Comparison of ENCODE assay signal across 30 cellular contexts in genomic region chr6:107695061-107695715, GRCh38.
"Had no signal": no experiment of that assay in that cellular context is flagged by ENCODE, and none has a peak within 500 bp of the region (broad histone marks: within the 10 kb centered on the region; RNA-seq: fewer than 3 reads in every experiment).

No MANE protein-coding gene starts in this region.

- H3K4me2 ChIP-seq: neural progenitor cell had no signal

- H3K27ac Mint-ChIP-seq: activated CD4-positive, alpha-beta memory T cell treated with anti-CD3 and anti-CD28 coated beads for 36 hours; activated CD4-positive, alpha-beta T cell treated with anti-CD3 and anti-CD28 coated beads, Interleukin-2, amount 10 ng/mL, durations not matched to agents 24 days and 14 days; activated naive CD4-positive, alpha-beta T cell treated with anti-CD3 and anti-CD28 coated beads, Interleukin-2, amount 10 ng/mL, durations not matched to agents 7 days and 5 days; activated naive CD8-positive, alpha-beta T cell treated with anti-CD3 and anti-CD28 coated beads, Interleukin-2, amount 10 ng/mL, durations not matched to agents 7 days and 5 days; activated T-helper 1 cell treated with anti-CD3 and anti-CD28 coated beads, Interleukin-12 subunit alpha, Interleukin-12 subunit beta, Interleukin-2, Interleukin-4 antibody, amounts not matched to agents 30 ng/mL and 10 ng/mL and 1 ng/mL, durations not matched to agents 14 hours and 24 hours and 36 hours; natural killer cell; neural progenitor cell; T-helper 1 cell treated with Interleukin-12 subunit alpha and Interleukin-12 subunit beta and Interleukin-4 antibody, amounts not matched to agents 30 μg/mL and 1 μg/mL, for 36 hours had no signal

- H3K27ac ChIP-seq: epithelial cell of prostate, esophagus squamous epithelium, neural progenitor cell, right atrium auricular region, transverse colon, WERI-Rb-1 had no signal

- H3K4me3 ChIP-seq: esophagus squamous epithelium, neural progenitor cell, right atrium auricular region, transverse colon had no signal

- H3K4me1 ChIP-seq: transverse colon had no signal

- H3K27me3 ChIP-seq: neural progenitor cell, right atrium auricular region, transverse colon had no signal

- DNase-seq: activated CD4-positive, alpha-beta memory T cell treated with anti-CD3 and anti-CD28 coated beads for 36 hours; activated CD4-positive, alpha-beta T cell treated with anti-CD3 and anti-CD28 coated beads, Interleukin-2, amount 10 ng/mL, durations not matched to agents 24 days and 14 days; activated CD8-positive, alpha-beta memory T cell treated with anti-CD3 and anti-CD28 coated beads, Interleukin-2, amount 50 U/mL, for 4 hours; activated gamma-delta T cell; activated naive CD4-positive, alpha-beta T cell treated with anti-CD3 and anti-CD28 coated beads, Interleukin-2, amount 10 ng/mL, durations not matched to agents 7 days and 5 days; activated naive CD8-positive, alpha-beta T cell treated with anti-CD3 and anti-CD28 coated beads, Interleukin-2, amount 10 ng/mL, durations not matched to agents 7 days and 5 days; activated T-cell treated with anti-CD3 and anti-CD28 coated beads, Interleukin-2, amount 50 U/mL, for 1 hour; amygdala; central memory CD4-positive, alpha-beta T cell; dermis blood vessel endothelial cell; effector CD4-positive, alpha-beta T cell; esophagus squamous epithelium; hippocampal formation; mesendoderm; natural killer cell; occipital lobe; stimulated activated CD4-positive, alpha-beta T cell treated with anti-CD3 and anti-CD28 coated beads, Interleukin-15, amount 100 ng/mL, for 24 hours; stimulated activated naive CD4-positive, alpha-beta T cell treated with Interleukin-2 at 50 U/mL for 16 hours; SW 1271; T-helper 9 cell; transverse colon; WERI-Rb-1 had no signal

- H3K4me3 Mint-ChIP-seq: activated CD4-positive, alpha-beta memory T cell treated with anti-CD3 and anti-CD28 coated beads for 36 hours; activated CD4-positive, alpha-beta T cell treated with anti-CD3 and anti-CD28 coated beads, Interleukin-2, amount 10 ng/mL, durations not matched to agents 24 days and 14 days; activated naive CD4-positive, alpha-beta T cell treated with anti-CD3 and anti-CD28 coated beads, Interleukin-2, amount 10 ng/mL, durations not matched to agents 7 days and 5 days; activated naive CD8-positive, alpha-beta T cell treated with anti-CD3 and anti-CD28 coated beads, Interleukin-2, amount 10 ng/mL, durations not matched to agents 7 days and 5 days; activated T-helper 1 cell treated with anti-CD3 and anti-CD28 coated beads, Interleukin-12 subunit alpha, Interleukin-12 subunit beta, Interleukin-2, Interleukin-4 antibody, amounts not matched to agents 30 ng/mL and 10 ng/mL and 1 ng/mL, durations not matched to agents 14 hours and 24 hours and 36 hours; natural killer cell; neural progenitor cell; T-helper 1 cell treated with Interleukin-12 subunit alpha and Interleukin-12 subunit beta and Interleukin-4 antibody, amounts not matched to agents 30 μg/mL and 1 μg/mL, for 36 hours had no signal

- H3K9me3 Mint-ChIP-seq: activated CD4-positive, alpha-beta memory T cell treated with anti-CD3 and anti-CD28 coated beads for 36 hours; activated naive CD4-positive, alpha-beta T cell treated with anti-CD3 and anti-CD28 coated beads, Interleukin-2, amount 10 ng/mL, durations not matched to agents 7 days and 5 days; activated T-helper 1 cell treated with anti-CD3 and anti-CD28 coated beads, Interleukin-12 subunit alpha, Interleukin-12 subunit beta, Interleukin-2, Interleukin-4 antibody, amounts not matched to agents 30 ng/mL and 10 ng/mL and 1 ng/mL, durations not matched to agents 14 hours and 24 hours and 36 hours; natural killer cell; T-helper 1 cell treated with Interleukin-12 subunit alpha and Interleukin-12 subunit beta and Interleukin-4 antibody, amounts not matched to agents 30 μg/mL and 1 μg/mL, for 36 hours had no signal

- H3K36me3 Mint-ChIP-seq: activated CD4-positive, alpha-beta memory T cell treated with anti-CD3 and anti-CD28 coated beads for 36 hours; activated naive CD4-positive, alpha-beta T cell treated with anti-CD3 and anti-CD28 coated beads, Interleukin-2, amount 10 ng/mL, durations not matched to agents 7 days and 5 days; natural killer cell; neural progenitor cell had no signal

- H3K27me3 Mint-ChIP-seq: activated CD4-positive, alpha-beta memory T cell treated with anti-CD3 and anti-CD28 coated beads for 36 hours had no signal

- H3K36me3 ChIP-seq: esophagus squamous epithelium, neural progenitor cell, right atrium auricular region, transverse colon, WERI-Rb-1 had no signal

- H3K9me3 ChIP-seq: esophagus squamous epithelium, right atrium auricular region, transverse colon had no signal

- FAIRE-seq: colon, frontal cortex, urothelium cell line had no signal
